In genomic region chr17:68972119-68972704, GRCh38 we compare ENCODE assay signal across 8 cellular contexts. TPM values are rescaled to one million over a fixed set of nuclear protein-coding genes. Genes with fewer than 3 reads are reported as not detected.
DNase-seq lines count a peak whose midpoint lies in the region; ATAC-seq, FAIRE-seq and TF ChIP-seq lines count a peak whose summit lies in the region.

No MANE protein-coding gene starts in this region.

- DNase-seq in AG09309 (ENCODE audit: low read depth) (no peak), HFFc6 (peak; percentile 17), astrocyte of the hippocampus (ENCODE audit: low read depth, low spot score) (peak; percentile 34), inferior parietal cortex (ENCODE audit: extremely low spot score) (peak; percentile 80), urothelium cell line (ENCODE audit: low spot score) (peak; percentile 44), T-cell (no peak), T-helper 17 cell (no peak)

- peak; percentile 68 for TF ChIP-seq CTCF in AG09309 (IDR thresholded peaks at IDR 0.05; ENCODE audit: control insufficient read depth, insufficient read depth, low read depth, low read length, missing control alignments)
- TF ChIP-seq CTCF in HFFc6 (IDR thresholded peaks at IDR 0.05) = peak; percentile 83

- ATAC-seq in T-cell (replicated peaks in 1 of 4) = no peak
- no peak for ATAC-seq in T-helper 17 cell
- ATAC-seq in HG02852 (IDR thresholded peaks at IDR 0.05; ENCODE audit: unreplicated experiment) = no peak

- peaks cover 4% of the 10 kb centered on the region for H3K9me3 ChIP-seq in T-helper 17 cell (ENCODE audit: control insufficient read depth, low read length, poor library complexity, severe bottlenecking)

- FAIRE-seq in urothelium cell line (lab: Jason Lieb, UNC) = no peak

- H3K4me3 Mint-ChIP-seq in HFFc6 (no peak overlapping the region), T-cell (no peak overlapping the region), T-helper 17 cell (no peak overlapping the region)

- POLR2A ChIA-PET in T-cell (lab: Charles Lee) = no interaction called here

- H3K4me1 Mint-ChIP-seq in HFFc6 (ENCODE audit: low read depth) (no peaks in the 10 kb centered on the region), T-cell (no peaks in the 10 kb centered on the region), T-helper 17 cell (no peaks in the 10 kb centered on the region)

- H3K27ac Mint-ChIP-seq in HFFc6 (no peak overlapping the region), T-cell (no peak overlapping the region), T-helper 17 cell (no peak overlapping the region)

- CTCF ChIA-PET in T-cell (lab: Charles Lee) = no interaction called here

- no peaks in the 10 kb centered on the region for H3K36me3 Mint-ChIP-seq in HFFc6 (ENCODE audit: low read depth)
- H3K36me3 Mint-ChIP-seq in T-cell = no peaks in the 10 kb centered on the region
- H3K36me3 Mint-ChIP-seq in T-helper 17 cell (ENCODE audit: low read depth) = no peaks in the 10 kb centered on the region

- no peaks in the 10 kb centered on the region; the same call in 1 of the 2 replicates for H3K27me3 Mint-ChIP-seq in HFFc6 (ENCODE audit: insufficient read depth)
- H3K27me3 Mint-ChIP-seq in T-cell = peaks cover 8 to 12% of the 10 kb centered on the region in 2 donors
- peaks cover 26% of the 10 kb centered on the region for H3K27me3 Mint-ChIP-seq in T-helper 17 cell

- H3K4me3 ChIP-seq in AG09309 (ENCODE audit: control insufficient read depth, low read depth, low read length) = no peak overlapping the region

- peaks cover 8% of the 10 kb centered on the region for H3K9me3 Mint-ChIP-seq in HFFc6
- H3K9me3 Mint-ChIP-seq in T-cell = peaks cover 0 to 7% (median 4%) of the 10 kb centered on the region in 3 donors

RNA-seq across cellular contexts. Expression of gene ABCA8, which starts 17.0 kb away (rescaled TPM):
- under 1 TPM in 2 of 6 experiments, not detected in 4; 0.12 to 0.14 TPM for total RNA-seq in HFFc6 (2021; fragmentation: NEBNext Ultra II Directional; extraction: Animal tissue kit (Norgen Biotek cat#: 25700))
- total RNA-seq in T-cell (under 1 TPM in 3 of 5 donors, not detected in 2; 0.19 to 0.76 (median 0.32) TPM), T-helper 17 cell (not detected)

Comparison
In these comparisons a context has a peak if more than half of its experiments do, and no peak if none do; other contexts are left out.
1. DNase-seq: peak in HFFc6 (single experiment), astrocyte of the hippocampus (single experiment), inferior parietal cortex (single experiment) and urothelium cell line (single experiment); none in AG09309 (single experiment), T-cell (0 of 34) and T-helper 17 cell (0 of 3).